In the genomic region with DNA sequence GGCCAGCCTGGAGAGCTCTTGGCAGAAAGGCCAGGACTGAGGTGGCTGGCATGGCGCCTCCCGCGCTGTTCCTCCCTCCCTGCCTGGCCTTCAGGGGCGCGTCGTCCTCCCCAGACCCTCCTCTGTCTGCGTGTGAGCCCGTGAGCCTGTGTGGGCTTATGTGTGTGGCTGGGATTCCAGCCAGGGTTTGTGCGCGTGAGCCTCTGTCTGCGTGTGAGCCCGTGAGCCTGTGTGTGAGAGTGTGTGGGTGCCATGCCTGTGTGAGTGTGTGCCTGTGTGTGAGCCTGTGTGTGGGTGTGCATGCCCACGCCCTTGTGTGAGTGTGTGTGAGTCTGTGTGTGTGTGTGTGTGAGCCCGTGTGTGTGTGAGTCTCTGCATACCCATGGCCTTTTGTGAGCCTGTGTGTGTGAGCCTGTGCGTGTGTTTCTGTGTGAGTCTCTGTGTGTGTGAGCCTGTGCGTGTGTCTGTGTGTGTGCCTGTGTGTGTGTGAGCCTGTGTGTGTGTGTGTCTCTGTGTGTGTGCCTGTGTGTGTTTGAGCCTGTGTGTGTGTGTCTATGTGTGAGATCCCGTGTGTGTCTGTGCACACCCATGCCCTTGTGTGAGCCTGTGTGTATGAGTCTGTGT, we compare ENCODE assay signal across 1 cellular context.
TF ChIP-seq lines count a peak whose summit lies in the region.

No MANE protein-coding gene starts in this region.

TF ChIP-seq in H1, 55 proteins besides CTCF, POLR2A, EP300 and RAD21 (continued from another document):
- TF ChIP-seq RBBP5 (IDR thresholded peaks at IDR 0.05; ENCODE audit: borderline replicate concordance, low read depth, low read length) (no peak), CHD1 (IDR thresholded peaks at IDR 0.05; ENCODE audit: low read depth, low read length) (no peak), RFX5 (IDR thresholded peaks at IDR 0.05; ENCODE audit: borderline replicate concordance, low read depth, low read length) (no peak), TEAD4 (IDR thresholded peaks at IDR 0.05; ENCODE audit: low read depth, low read length) (no peak), SAP30 (IDR thresholded peaks at IDR 0.05; ENCODE audit: insufficient read depth, insufficient replicate concordance, low read length) (no peak), YY1 (IDR thresholded peaks at IDR 0.05; ENCODE audit: low read depth, low read length) (no peak), RXRA (IDR thresholded peaks at IDR 0.05; ENCODE audit: insufficient read depth, low read depth, low read length) (no peak), ASH2L (IDR thresholded peaks at IDR 0.05; ENCODE audit: low read length) (no peak), NANOG (IDR thresholded peaks at IDR 0.05; ENCODE audit: insufficient read depth, low read depth, low read length, poor library complexity, severe bottlenecking) (no peak), SIRT6 (IDR thresholded peaks at IDR 0.05; ENCODE audit: low read length) (no peak), SUZ12 (IDR thresholded peaks at IDR 0.05; ENCODE audit: low read length) (no peak)
- TF ChIP-seq, protein P1, sequence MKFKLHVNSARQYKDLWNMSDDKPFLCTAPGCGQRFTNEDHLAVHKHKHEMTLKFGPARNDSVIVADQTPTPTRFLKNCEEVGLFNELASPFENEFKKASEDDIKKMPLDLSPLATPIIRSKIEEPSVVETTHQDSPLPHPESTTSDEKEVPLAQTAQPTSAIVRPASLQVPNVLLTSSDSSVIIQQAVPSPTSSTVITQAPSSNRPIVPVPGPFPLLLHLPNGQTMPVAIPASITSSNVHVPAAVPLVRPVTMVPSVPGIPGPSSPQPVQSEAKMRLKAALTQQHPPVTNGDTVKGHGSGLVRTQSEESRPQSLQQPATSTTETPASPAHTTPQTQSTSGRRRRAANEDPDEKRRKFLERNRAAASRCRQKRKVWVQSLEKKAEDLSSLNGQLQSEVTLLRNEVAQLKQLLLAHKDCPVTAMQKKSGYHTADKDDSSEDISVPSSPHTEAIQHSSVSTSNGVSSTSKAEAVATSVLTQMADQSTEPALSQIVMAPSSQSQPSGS (IDR thresholded peaks at IDR 0.05; ENCODE audit: low read length): no peak
